12 cellular contexts compared by ENCODE assay signal in the genomic region with DNA sequence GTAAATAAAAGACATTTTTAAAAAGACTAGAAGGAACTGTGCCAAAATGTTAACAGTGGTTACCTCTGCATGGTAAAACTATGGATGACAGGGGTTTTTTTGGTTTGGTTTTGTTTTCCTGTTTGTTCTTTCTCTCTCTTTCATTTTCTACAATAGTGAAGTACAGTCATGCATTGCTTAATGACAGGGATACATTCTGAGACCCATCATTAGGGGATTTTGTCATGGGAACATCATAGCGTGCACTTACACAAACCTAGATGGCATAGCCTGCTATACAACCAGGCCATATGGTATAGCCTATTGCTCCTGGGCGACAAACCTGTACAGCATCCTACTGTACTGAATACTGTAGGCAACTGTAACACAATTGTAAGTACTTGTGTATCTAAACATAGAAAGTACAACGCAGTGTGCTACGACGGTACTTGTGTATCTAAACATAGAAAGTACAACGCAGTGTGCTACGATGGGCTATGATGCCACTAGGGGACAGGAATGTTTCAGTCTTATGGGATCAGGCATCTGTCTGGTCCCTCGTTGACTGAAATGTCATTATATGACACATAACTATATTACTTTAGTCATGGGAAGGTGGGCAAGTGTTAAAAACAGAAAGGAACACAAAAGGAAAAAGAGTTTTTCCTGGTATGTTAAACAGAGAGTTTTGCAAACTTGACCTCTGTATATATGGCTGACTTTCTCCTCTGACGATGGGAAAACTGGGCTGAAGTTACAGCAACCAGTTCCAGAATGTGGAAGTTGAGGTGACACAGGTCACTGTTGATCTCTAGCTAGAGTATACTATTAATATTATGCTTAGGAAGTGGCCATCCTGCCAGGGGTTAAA. TPM values are rescaled to one million over a fixed set of nuclear protein-coding genes. Genes with fewer than 3 reads are reported as not detected.
DNase-seq lines count a peak whose midpoint lies in the region; ATAC-seq lines count a peak whose summit lies in the region.
"Had no signal": no experiment of that assay in that cellular context is flagged by ENCODE, and none has a peak within 500 bp of the region (broad histone marks: within the 10 kb centered on the region; RNA-seq: fewer than 3 reads in every experiment).

No MANE protein-coding gene starts in this region.

- intact Hi-C loops in activated naive CD4-positive, alpha-beta T cell treated with anti-CD3 and anti-CD28 coated beads for 36 hours (cut with micrococcal nuclease), result loop anchor here (1.0 to 5.0 kb wide), 8 partner anchors 10 to 147 kb away; no protein-coding TSS in a partner anchor

- H3K9me3 Mint-ChIP-seq in activated naive CD4-positive, alpha-beta T cell treated with anti-CD3 and anti-CD28 coated beads for 36 hours, result peaks cover 7% of the 10 kb centered on the region
- H3K9me3 Mint-ChIP-seq in activated CD8-positive, alpha-beta T cell treated with anti-CD3 and anti-CD28 coated beads, Interleukin-2, amount 10 ng/mL, durations not matched to agents 7 days and 5 days (ENCODE audit: insufficient read depth), result no peaks in the 10 kb centered on the region
- peaks cover 4% of the 10 kb centered on the region in 2 donors for H3K9me3 Mint-ChIP-seq in stimulated activated naive B cell treated with anti-CD40 and anti-IgM and Interleukin-4, amounts not matched to agents 10 μg/mL and 1 μg/mL and 100 μg/mL, for 72 hours
- H3K9me3 Mint-ChIP-seq: neural crest cell had no signal

- peak overlapping the region; percentile 63 for H3K27ac Mint-ChIP-seq in activated naive CD4-positive, alpha-beta T cell treated with anti-CD3 and anti-CD28 coated beads for 36 hours
- H3K27ac Mint-ChIP-seq in activated CD8-positive, alpha-beta T cell treated with anti-CD3 and anti-CD28 coated beads, Interleukin-2, amount 10 ng/mL, durations not matched to agents 7 days and 5 days, result peak overlapping the region; percentile 50
- H3K27ac Mint-ChIP-seq in stimulated activated naive B cell treated with anti-CD40 and anti-IgM and Interleukin-4, amounts not matched to agents 10 μg/mL and 1 μg/mL and 100 μg/mL, for 72 hours, result peak overlapping the region; percentile 75

- DNase-seq in activated naive CD4-positive, alpha-beta T cell treated with anti-CD3 and anti-CD28 coated beads for 36 hours, result peak; percentile 51
- DNase-seq in activated naive CD4-positive, alpha-beta T cell treated with Interleukin-2 at 50 U/mL for 16 hours, result no peak
- DNase-seq in activated CD8-positive, alpha-beta T cell treated with anti-CD3 and anti-CD28 coated beads, Interleukin-2, amount 10 ng/mL, durations not matched to agents 7 days and 5 days, result no peak
- DNase-seq in stimulated activated naive B cell treated with anti-CD40 and anti-IgM and Interleukin-4, amounts not matched to agents 10 μg/mL and 1 μg/mL and 100 μg/mL, for 72 hours, result no peak
- DNase-seq in EL, result no peak
- DNase-seq in stimulated activated CD4-positive, alpha-beta T cell treated with anti-CD3 and anti-CD28 coated beads, Interleukin-2, amount 100 ng/mL, for 24 hours, result no peak
- DNase-seq: activated CD8-positive, alpha-beta memory T cell treated with anti-CD3 and anti-CD28 coated beads for 24 hours; MM.1S; stimulated activated CD4-positive, alpha-beta T cell treated with anti-CD3 and anti-CD28 coated beads, Interleukin-4, amount 100 ng/mL, for 4 hours had no signal

- peak; percentile 70 for ATAC-seq in HG02981 (IDR thresholded peaks at IDR 0.05; ENCODE audit: unreplicated experiment)
- peak; percentile 45 for ATAC-seq in activated CD8-positive, alpha-beta T cell treated with anti-CD3 and anti-CD28 coated beads, Interleukin-2, amount 10 ng/mL, durations not matched to agents 7 days and 5 days
- ATAC-seq in stimulated activated naive B cell treated with anti-CD40 and anti-IgM and Interleukin-4, amounts not matched to agents 10 μg/mL and 1 μg/mL and 100 μg/mL, for 72 hours (replicated peaks), result peak; percentile 69 to 88
- no peak for ATAC-seq in GM21526 (IDR thresholded peaks at IDR 0.05; ENCODE audit: low FRiP score, unreplicated experiment)

- POLR2A ChIA-PET in activated CD8-positive, alpha-beta T cell treated with anti-CD3 and anti-CD28 coated beads, Interleukin-2, amount 10 ng/mL, durations not matched to agents 7 days and 5 days (lab: Charles Lee), result interaction anchor here (0.7 kb wide), 1 partner anchor 151 kb away, joined by 3 read pairs; no protein-coding TSS in a partner anchor

- CTCF ChIA-PET in activated naive CD4-positive, alpha-beta T cell treated with anti-CD3 and anti-CD28 coated beads for 36 hours (lab: Charles Lee), result interaction anchor here (0.6 to 0.9 kb wide), 2 partner anchors 27 to 160 kb away, joined by 3 read pairs; no protein-coding TSS in a partner anchor
- CTCF ChIA-PET in activated CD8-positive, alpha-beta T cell treated with anti-CD3 and anti-CD28 coated beads, Interleukin-2, amount 10 ng/mL, durations not matched to agents 7 days and 5 days (lab: Charles Lee), result interaction anchor here (0.9 to 1.0 kb wide), 2 partner anchors 12 to 135 kb away, joined by 3 read pairs; no protein-coding TSS in a partner anchor

- no peak overlapping the region for H3K4me3 Mint-ChIP-seq in activated naive CD4-positive, alpha-beta T cell treated with anti-CD3 and anti-CD28 coated beads for 36 hours
- peak overlapping the region; percentile 2 for H3K4me3 Mint-ChIP-seq in activated CD8-positive, alpha-beta T cell treated with anti-CD3 and anti-CD28 coated beads, Interleukin-2, amount 10 ng/mL, durations not matched to agents 7 days and 5 days
- H3K4me3 Mint-ChIP-seq in stimulated activated naive B cell treated with anti-CD40 and anti-IgM and Interleukin-4, amounts not matched to agents 10 μg/mL and 1 μg/mL and 100 μg/mL, for 72 hours, result no peak overlapping the region
- H3K4me3 Mint-ChIP-seq: neural crest cell had no signal

- H3K36me3 Mint-ChIP-seq in activated naive CD4-positive, alpha-beta T cell treated with anti-CD3 and anti-CD28 coated beads for 36 hours (ENCODE audit: low read depth), result no peaks in the 10 kb centered on the region
- peaks cover 2% of the 10 kb centered on the region for H3K36me3 Mint-ChIP-seq in activated CD8-positive, alpha-beta T cell treated with anti-CD3 and anti-CD28 coated beads, Interleukin-2, amount 10 ng/mL, durations not matched to agents 7 days and 5 days (ENCODE audit: low read depth)
- H3K36me3 Mint-ChIP-seq in stimulated activated naive B cell treated with anti-CD40 and anti-IgM and Interleukin-4, amounts not matched to agents 10 μg/mL and 1 μg/mL and 100 μg/mL, for 72 hours, result peaks cover 2 to 3% of the 10 kb centered on the region in 2 donors

- peaks cover 40% of the 10 kb centered on the region for H3K4me1 Mint-ChIP-seq in activated naive CD4-positive, alpha-beta T cell treated with anti-CD3 and anti-CD28 coated beads for 36 hours (ENCODE audit: low read depth)
- peaks cover 39% of the 10 kb centered on the region for H3K4me1 Mint-ChIP-seq in activated CD8-positive, alpha-beta T cell treated with anti-CD3 and anti-CD28 coated beads, Interleukin-2, amount 10 ng/mL, durations not matched to agents 7 days and 5 days (ENCODE audit: low read depth)
- peaks cover 43 to 61% of the 10 kb centered on the region in 2 donors for H3K4me1 Mint-ChIP-seq in stimulated activated naive B cell treated with anti-CD40 and anti-IgM and Interleukin-4, amounts not matched to agents 10 μg/mL and 1 μg/mL and 100 μg/mL, for 72 hours

- no peaks in the 10 kb centered on the region for H3K27me3 Mint-ChIP-seq in activated naive CD4-positive, alpha-beta T cell treated with anti-CD3 and anti-CD28 coated beads for 36 hours (ENCODE audit: low read depth)
- no peaks in the 10 kb centered on the region for H3K27me3 Mint-ChIP-seq in activated CD8-positive, alpha-beta T cell treated with anti-CD3 and anti-CD28 coated beads, Interleukin-2, amount 10 ng/mL, durations not matched to agents 7 days and 5 days (ENCODE audit: low read depth)
- H3K27me3 Mint-ChIP-seq in stimulated activated naive B cell treated with anti-CD40 and anti-IgM and Interleukin-4, amounts not matched to agents 10 μg/mL and 1 μg/mL and 100 μg/mL, for 72 hours, result no peaks in the 10 kb centered on the region

RNA-seq across cellular contexts. Expression of gene ADAM19, which starts 7.4 kb away (rescaled TPM):
- total RNA-seq in activated naive CD4-positive, alpha-beta T cell treated with anti-CD3 and anti-CD28 coated beads for 36 hours, result 10 to 100 TPM; 37.3 to 39.3 TPM
- 10 to 100 TPM; 77.7 to 80.6 TPM for total RNA-seq in activated CD8-positive, alpha-beta T cell treated with anti-CD3 and anti-CD28 coated beads, Interleukin-2, amount 10 ng/mL, durations not matched to agents 7 days and 5 days
